10 cellular contexts compared by ENCODE assay signal in the genomic region with DNA sequence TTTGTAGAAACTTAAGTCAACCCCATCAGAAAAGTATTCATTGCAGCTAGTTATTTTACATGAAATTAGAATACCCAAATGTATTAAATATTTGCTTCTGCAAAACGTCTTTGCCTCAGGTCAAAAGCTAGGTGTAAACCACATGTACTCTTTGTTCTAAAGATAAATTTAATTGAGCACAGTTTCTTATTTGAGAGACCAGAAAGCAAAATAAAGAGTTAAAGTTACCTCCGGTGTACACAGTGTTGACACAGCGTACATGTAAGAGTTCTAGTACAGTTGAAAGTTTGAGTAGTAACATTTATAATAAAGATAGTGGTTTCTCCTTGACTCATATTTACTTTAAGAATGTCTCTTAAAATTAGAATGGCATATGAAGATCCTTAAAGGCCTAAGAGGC. TPM values are rescaled to one million over a fixed set of nuclear protein-coding genes. Genes with fewer than 3 reads are reported as not detected.
A peak's percentile ranks its signal among the peaks of the same experiment; 100 is the strongest.
DNase-seq lines count a peak whose midpoint lies in the region; TF ChIP-seq lines count a peak whose summit lies in the region.
"Had no signal": no experiment of that assay in that cellular context is flagged by ENCODE, and none has a peak within 500 bp of the region (broad histone marks: within the 10 kb centered on the region; RNA-seq: fewer than 3 reads in every experiment).

No MANE protein-coding gene starts in this region.

- H3K4me1 Mint-ChIP-seq in activated naive CD4-positive, alpha-beta T cell treated with anti-CD3 and anti-CD28 coated beads for 36 hours (ENCODE audit: low read depth) = peaks cover 47% of the 10 kb centered on the region
- H3K4me1 Mint-ChIP-seq in activated naive CD8-positive, alpha-beta T cell (ENCODE audit: low read depth) = peaks cover 53% of the 10 kb centered on the region

- CTCF ChIA-PET in activated naive CD4-positive, alpha-beta T cell treated with anti-CD3 and anti-CD28 coated beads for 36 hours (lab: Charles Lee) = interaction anchor here (0.6 to 1.4 kb wide), 7 partner anchors 11 to 165 kb away, joined by 3 to 6 read pairs (median 4); no protein-coding TSS in a partner anchor

- peak overlapping the region; percentile 96 for H3K9ac ChIP-seq in mesenchymal stem cell (ENCODE audit: low read length)

- no peak overlapping the region for H3K27ac ChIP-seq in mesenchymal stem cell (ENCODE audit: low read length, poor library complexity, severe bottlenecking)
- H3K27ac ChIP-seq in transverse colon = peak overlapping the region; percentile 91 to 97 (median 94)

- no peaks in the 10 kb centered on the region for H3K27me3 Mint-ChIP-seq in activated naive CD4-positive, alpha-beta T cell treated with anti-CD3 and anti-CD28 coated beads for 36 hours (ENCODE audit: low read depth)
- no peaks in the 10 kb centered on the region for H3K27me3 Mint-ChIP-seq in activated naive CD8-positive, alpha-beta T cell

- TF ChIP-seq CTCF in transverse colon (IDR thresholded peaks at IDR 0.05) = no peak

- no peaks in the 10 kb centered on the region for H3K36me3 ChIP-seq in mesenchymal stem cell (ENCODE audit: control insufficient read depth in 1 of 2, insufficient read depth in 2 of 2, low read depth in 1 of 2, low read length in 2 of 2)
- no peaks in the 10 kb centered on the region for H3K36me3 ChIP-seq in transverse colon
- H3K36me3 ChIP-seq: left lung had no signal

- H2AK5ac ChIP-seq in mesenchymal stem cell (ENCODE audit: low read length, severe bottlenecking) = no peak overlapping the region

- intact Hi-C loops in activated naive CD4-positive, alpha-beta T cell treated with anti-CD3 and anti-CD28 coated beads for 36 hours (cut with micrococcal nuclease) = loop anchor here (2.0 kb wide), 1 partner anchor 1481 kb away; the partner anchor contains the start of gene NUDT15
- intact Hi-C loops in transverse colon (cut with DNase I; ENCODE audit: low total_unique reads) = loop anchor here (10.0 kb wide), 2 partner anchors 59 to 119 kb away; no protein-coding TSS in a partner anchor

- no peak for TF ChIP-seq POLR2A in transverse colon (IDR thresholded peaks at IDR 0.05)

- H2AFZ ChIP-seq in mesenchymal stem cell (ENCODE audit: low read depth, low read length) = no peak overlapping the region

- H3K4me3 Mint-ChIP-seq in activated naive CD4-positive, alpha-beta T cell treated with anti-CD3 and anti-CD28 coated beads for 36 hours = peak overlapping the region; percentile 91
- peak overlapping the region; percentile 95 for H3K4me3 Mint-ChIP-seq in activated naive CD8-positive, alpha-beta T cell

- no peak overlapping the region for H2BK15ac ChIP-seq in mesenchymal stem cell (ENCODE audit: low read depth, poor library complexity, severe bottlenecking)

- no peaks in the 10 kb centered on the region for H3K27me3 ChIP-seq in mesenchymal stem cell (ENCODE audit: control insufficient read depth in 1 of 2, insufficient read depth in 1 of 2, low read length in 2 of 2)
- H3K27me3 ChIP-seq in transverse colon = no peaks in the 10 kb centered on the region
- H3K27me3 ChIP-seq: left lung had no signal

- no peak for DNase-seq in activated naive CD4-positive, alpha-beta T cell treated with anti-CD3 and anti-CD28 coated beads for 36 hours
- DNase-seq in activated naive CD4-positive, alpha-beta T cell treated with Interleukin-2 at 50 U/mL for 16 hours = no peak
- no peak for DNase-seq in mesenchymal stem cell
- DNase-seq in transverse colon = no peak
- no peak for DNase-seq in NCI-H1092 (lab: John Stamatoyannopoulos, UW)
- DNase-seq in NCI-H1694 (lab: John Stamatoyannopoulos, UW) = no peak
- no peak for DNase-seq in RKO (ENCODE audit: low spot score)
- DNase-seq: left lung, NCI-H774 had no signal

- H3K4me1 ChIP-seq in mesenchymal stem cell (ENCODE audit: control insufficient read depth, insufficient read depth, low read depth, low read length) = peaks cover 7% of the 10 kb centered on the region
- peaks cover 9 to 60% (median 29%) of the 10 kb centered on the region in 4 donors for H3K4me1 ChIP-seq in transverse colon

- in situ Hi-C loops in transverse colon (cut with MboI; ENCODE audit: low pct_ligation_motif_present in 1 of 4, low pct_unique_long_range_greater_than_20kb in 1 of 4, low sequenced_read_pairs in 3 of 4) = loop anchor here in 1 of 4 donors (10.0 kb wide), 1 partner anchor 169 kb away; no protein-coding TSS in a partner anchor

- H3K4me3 ChIP-seq in mesenchymal stem cell (ENCODE audit: insufficient read depth in 1 of 2, low read depth in 1 of 2, low read length in 2 of 2) (peak overlapping the region in 1 of 2 experiments; percentile 98), transverse colon (peak overlapping the region in 1 of 4 donors; percentile 71)

- H3K9me3 ChIP-seq in mesenchymal stem cell (ENCODE audit: control insufficient read depth, low read length) (no peaks in the 10 kb centered on the region), transverse colon (no peaks in the 10 kb centered on the region)
- H3K9me3 ChIP-seq: left lung had no signal

- no peak for TF ChIP-seq EP300 in transverse colon (IDR thresholded peaks at IDR 0.05; ENCODE audit: low read depth)

- H3K36me3 Mint-ChIP-seq in activated naive CD4-positive, alpha-beta T cell treated with anti-CD3 and anti-CD28 coated beads for 36 hours (ENCODE audit: low read depth) = no peaks in the 10 kb centered on the region
- H3K36me3 Mint-ChIP-seq in activated naive CD8-positive, alpha-beta T cell = no peaks in the 10 kb centered on the region

- no peak overlapping the region for H3K27ac Mint-ChIP-seq in activated naive CD4-positive, alpha-beta T cell treated with anti-CD3 and anti-CD28 coated beads for 36 hours
- peak overlapping the region; percentile 90 for H3K27ac Mint-ChIP-seq in activated naive CD8-positive, alpha-beta T cell

- H4K91ac ChIP-seq in mesenchymal stem cell (ENCODE audit: low read length) = no peak overlapping the region

- H3K18ac ChIP-seq in mesenchymal stem cell (ENCODE audit: low read depth in 1 of 2, low read length in 2 of 2) = no peak overlapping the region

- H2BK12ac ChIP-seq in mesenchymal stem cell (ENCODE audit: low read length in 2 of 2) = no peak overlapping the region

- H3K14ac ChIP-seq in mesenchymal stem cell (ENCODE audit: low read length in 2 of 2) = no peak overlapping the region

- H3K79me1 ChIP-seq in mesenchymal stem cell (replicated peaks; ENCODE audit: low read length, poor library complexity, severe bottlenecking) = peaks cover 4% of the 10 kb centered on the region

- 100% methylated on average over 1 of the region's 3 CpGs for WGBS in mesenchymal stem cell
- WGBS in transverse colon (ENCODE audit: low coverage in 1 of 2), 2 donors = 15 to 34% methylated on average over 3 of the region's 3 CpGs

- no peaks in the 10 kb centered on the region for H3K9me3 Mint-ChIP-seq in activated naive CD4-positive, alpha-beta T cell treated with anti-CD3 and anti-CD28 coated beads for 36 hours
- H3K9me3 Mint-ChIP-seq in activated naive CD8-positive, alpha-beta T cell (ENCODE audit: low read depth) = no peaks in the 10 kb centered on the region

- no peak overlapping the region for H3K4me2 ChIP-seq in mesenchymal stem cell (ENCODE audit: low read length, poor library complexity, severe bottlenecking)

- no peak overlapping the region for H3K4ac ChIP-seq in mesenchymal stem cell (ENCODE audit: low read depth in 1 of 2, low read length in 2 of 2)

- H3K23ac ChIP-seq in mesenchymal stem cell (ENCODE audit: low read length in 2 of 2) = no peak overlapping the region

- H2BK5ac ChIP-seq in mesenchymal stem cell (ENCODE audit: low read depth, low read length, poor library complexity, severe bottlenecking) = no peak overlapping the region

- H2BK120ac ChIP-seq in mesenchymal stem cell (ENCODE audit: low read depth, low read length) = no peak overlapping the region

- H4K8ac ChIP-seq in mesenchymal stem cell (ENCODE audit: low read length) = no peak overlapping the region

RNA-seq across cellular contexts. Expression of gene LRCH1, which starts 2.8 kb away (rescaled TPM):
- 10 to 100 TPM; 14.6 to 15.1 TPM for total RNA-seq in activated naive CD4-positive, alpha-beta T cell treated with anti-CD3 and anti-CD28 coated beads for 36 hours
- 8.2 TPM for polyA plus RNA-seq in mesenchymal stem cell (2013, experiment 1 of 2)
- polyA plus RNA-seq in mesenchymal stem cell (2013, experiment 2 of 2) = 7.9 TPM
- 10 to 100 TPM in 3 of 4 donors, 1 to 10 TPM in 1; 5.2 to 30.7 (median 17.1) TPM for total RNA-seq in transverse colon
